Comparison of ENCODE assay signal across 27 cellular contexts in the genomic region with DNA sequence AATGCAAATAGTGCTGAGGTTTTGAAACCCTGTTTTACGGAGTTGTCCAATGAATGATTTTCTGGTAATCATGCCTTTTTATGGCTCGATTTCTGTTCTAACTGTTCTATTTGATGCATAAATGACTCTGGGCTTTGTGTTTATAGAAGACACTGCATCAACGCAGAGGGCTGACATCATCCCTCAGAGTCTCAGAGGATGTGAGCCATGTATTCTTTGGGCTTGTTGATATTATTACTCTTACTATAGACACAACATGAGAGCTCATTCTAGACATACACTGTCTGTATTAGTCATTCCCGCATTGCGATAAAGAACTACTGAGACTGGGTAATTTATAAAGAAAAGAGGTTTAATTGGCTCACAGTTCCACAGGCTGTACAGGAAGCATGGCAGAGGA. TPM values are rescaled to one million over a fixed set of nuclear protein-coding genes. Genes with fewer than 3 reads are reported as not detected.
DNase-seq lines count a peak whose midpoint lies in the region; ATAC-seq and TF ChIP-seq lines count a peak whose summit lies in the region.
"Had no signal": no experiment of that assay in that cellular context is flagged by ENCODE, and none has a peak within 500 bp of the region (broad histone marks: within the 10 kb centered on the region; RNA-seq: fewer than 3 reads in every experiment).

No MANE protein-coding gene starts in this region.

- WGBS in upper lobe of left lung, 2 donors = 76 to 89% methylated on average over 5 of the region's 5 CpGs

- no peaks in the 10 kb centered on the region for H3K4me1 ChIP-seq in upper lobe of left lung
- H3K4me1 ChIP-seq: right lobe of liver, transverse colon had no signal

- TF ChIP-seq POLR2A in upper lobe of left lung (IDR thresholded peaks at IDR 0.05) = no peak

- H3K27ac ChIP-seq in upper lobe of left lung = no peak overlapping the region
- H3K27ac ChIP-seq: right lobe of liver, transverse colon had no signal

- no peaks in the 10 kb centered on the region for H3K9me3 ChIP-seq in upper lobe of left lung
- H3K9me3 ChIP-seq: right lobe of liver, SK-N-SH, transverse colon had no signal

- DNase-seq in HT1080 (ENCODE audit: low read depth) (peak; percentile 17), astrocyte of the hippocampus (ENCODE audit: low read depth, low spot score) (peak; percentile 63), fibroblast of the aortic adventitia (ENCODE audit: low read depth) (peak; percentile 59), smooth muscle cell of the brain vasculature (ENCODE audit: low read depth, low spot score) (peak; percentile 21), upper lobe of left lung (no peak), GM19240 (ENCODE audit: insufficient read length, low spot score) (no peak)
- DNase-seq: activated CD4-positive, alpha-beta T cell treated with anti-CD3 and anti-CD28 coated beads, Interleukin-2, amount 10 ng/mL, durations not matched to agents 24 days and 14 days; activated naive CD4-positive, alpha-beta T cell treated with Interleukin-2 at 50 U/mL for 16 hours; activated T-cell treated with anti-CD3 and anti-CD28 coated beads, Interleukin-2, amount 50 U/mL, for 48 hours; AML-193; amygdala; CD8-positive, alpha-beta memory T cell; cerebellar nuclear complex; DMS153; effector CD8-positive, alpha-beta T cell; hippocampal formation; NCI-H1092; NCI-H187 treated with DMSO at 0.1 percent for 48 hours; NCI-H69; right lobe of liver; RPMI8226; SK-N-SH; stimulated activated CD4-positive, alpha-beta T cell treated with anti-CD3 and anti-CD28 coated beads, Interleukin-15, amount 100 ng/mL, for 24 hours; T-helper 2 cell; transverse colon had no signal

- TF ChIP-seq CTCF in fibroblast of the aortic adventitia (IDR thresholded peaks at IDR 0.05; ENCODE audit: insufficient read depth, low read length) (no peak), upper lobe of left lung (IDR thresholded peaks at IDR 0.05) (no peak)

- no peak for TF ChIP-seq EP300 in upper lobe of left lung (IDR thresholded peaks at IDR 0.05)

- no peaks in the 10 kb centered on the region for H3K27me3 ChIP-seq in upper lobe of left lung
- H3K27me3 ChIP-seq: right lobe of liver, transverse colon had no signal

- H3K36me3 ChIP-seq in upper lobe of left lung = no peaks in the 10 kb centered on the region
- H3K36me3 ChIP-seq: right lobe of liver, transverse colon had no signal

- H3K4me3 ChIP-seq in fibroblast of the aortic adventitia (ENCODE audit: low read depth, low read length) (no peak overlapping the region), upper lobe of left lung (no peak overlapping the region)
- H3K4me3 ChIP-seq: right lobe of liver, transverse colon had no signal

- ATAC-seq in upper lobe of left lung (ENCODE audit: low FRiP score in 2 of 2) (no peak), HG02623 (IDR thresholded peaks at IDR 0.05; ENCODE audit: unreplicated experiment) (no peak)
- ATAC-seq: right lobe of liver had no signal

RNA-seq across cellular contexts. Expression of a gene that starts 31.6 kb away (rescaled TPM):
- total RNA-seq in HT1080 (2014; rRNA removed; shearing (Covaris generic)) = not detected in 2 replicates
- polyA plus RNA-seq in HT1080 (2015; cell fraction: cytosol; rRNA removed) = not detected in 2 replicates
- polyA plus RNA-seq in HT1080 (2015; cell fraction: nucleus; rRNA removed) = not detected in 2 replicates
- total RNA-seq in fibroblast of the aortic adventitia (ENCODE audit: low replicate concordance) (7.4 and 103 TPM in 2 replicates), upper lobe of left lung (1 to 10 TPM; 1.8 to 3.6 (median 2.6) TPM)
- total RNA-seq: activated CD4-positive, alpha-beta T cell treated with anti-CD3 and anti-CD28 coated beads, Interleukin-2, amount 10 ng/mL, durations not matched to agents 24 days and 14 days; CD8-positive, alpha-beta memory T cell; mononuclear cell had no signal
- polyA plus RNA-seq: CD8-positive, alpha-beta memory T cell had no signal

Comparison
In these comparisons a context has a peak if more than half of its experiments do, and no peak if none do; other contexts are left out.
1. DNase-seq: peak in HT1080 (single experiment), astrocyte of the hippocampus (single experiment), fibroblast of the aortic adventitia (single experiment) and smooth muscle cell of the brain vasculature (single experiment); none in upper lobe of left lung (0 of 2) and GM19240 (single experiment).